ENCODE assay signal across 8 cellular contexts in the genomic region with DNA sequence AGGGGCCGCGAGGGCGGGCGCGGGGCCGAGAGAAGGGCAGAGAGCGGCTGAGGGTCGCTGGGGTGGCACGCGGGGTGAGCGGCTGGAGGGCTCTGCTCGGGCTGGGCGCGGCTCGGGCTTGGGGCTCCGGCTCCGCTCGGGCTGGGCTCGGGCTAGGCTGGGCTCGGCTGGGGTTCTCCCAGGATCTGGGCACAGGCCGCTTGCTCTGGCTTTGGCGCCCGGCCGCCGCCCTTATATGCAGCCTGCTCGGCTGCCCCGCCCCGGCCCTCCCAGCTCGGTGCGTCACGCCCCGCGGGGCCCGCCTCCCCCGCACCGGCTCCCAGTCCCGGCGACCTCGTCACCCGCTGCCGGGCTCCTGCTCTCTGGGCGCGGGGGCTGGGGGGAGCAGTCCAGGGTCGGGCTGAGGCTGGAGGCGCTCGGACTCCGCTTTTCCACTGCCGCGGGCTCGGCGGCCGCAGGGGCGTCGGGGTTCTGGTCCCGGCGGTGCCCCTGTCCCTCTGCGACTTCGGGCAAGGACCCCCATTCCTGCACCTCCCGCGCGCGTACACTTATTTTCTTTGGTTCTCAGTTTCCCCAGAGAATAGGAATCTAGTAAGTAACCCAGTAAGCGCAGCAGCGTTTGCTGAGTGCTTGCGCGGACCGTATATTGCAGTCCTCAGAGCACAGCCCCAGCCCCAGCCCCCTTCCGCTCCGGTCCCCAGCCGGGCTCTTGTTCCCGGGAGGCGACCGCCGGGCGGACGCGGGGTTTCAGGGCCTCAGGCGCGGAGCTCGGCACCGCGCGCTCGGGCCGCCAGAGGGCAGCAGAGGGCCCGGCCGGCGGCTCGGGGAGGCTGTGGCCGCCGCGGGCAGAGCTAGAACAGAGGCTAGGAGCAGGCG. TPM values are rescaled to one million over a fixed set of nuclear protein-coding genes. Genes with fewer than 3 reads are reported as not detected.
DNase-seq lines count a peak whose midpoint lies in the region; ATAC-seq and TF ChIP-seq lines count a peak whose summit lies in the region.

A gene with protein sequence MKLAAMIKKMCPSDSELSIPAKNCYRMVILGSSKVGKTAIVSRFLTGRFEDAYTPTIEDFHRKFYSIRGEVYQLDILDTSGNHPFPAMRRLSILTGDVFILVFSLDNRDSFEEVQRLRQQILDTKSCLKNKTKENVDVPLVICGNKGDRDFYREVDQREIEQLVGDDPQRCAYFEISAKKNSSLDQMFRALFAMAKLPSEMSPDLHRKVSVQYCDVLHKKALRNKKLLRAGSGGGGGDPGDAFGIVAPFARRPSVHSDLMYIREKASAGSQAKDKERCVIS (minus strand): TSS at position 207 of the 876 bp plus-strand sequence. CDS start 214 bp downstream, outside the sequence.

- WGBS in adrenal gland, 4 donors = 0 to 1% (median 1%) methylated on average over 28 to 93 of the region's 93 CpGs
- WGBS in prostate gland = under 1% methylated on average over 66 of the region's 93 CpGs

- TF ChIP-seq POLR2A in adrenal gland (IDR thresholded peaks at IDR 0.05) = peak; percentile 99
- TF ChIP-seq POLR2A in prostate gland (IDR thresholded peaks at IDR 0.05) = peak; percentile 98

- H3K9me3 ChIP-seq in adrenal gland (replicated peaks in 1 of 3) (no peaks in the 10 kb centered on the region), left ventricle myocardium inferior (replicated peaks) (no peaks in the 10 kb centered on the region), prostate gland (no peaks in the 10 kb centered on the region), upper lobe of right lung (no peaks in the 10 kb centered on the region)

- H3K27me3 ChIP-seq in adrenal gland (no peaks in the 10 kb centered on the region), left ventricle myocardium inferior (ENCODE audit: low read depth) (no peaks in the 10 kb centered on the region), prostate gland (replicated peaks; ENCODE audit: insufficient read depth) (no peaks in the 10 kb centered on the region), upper lobe of right lung (no peaks in the 10 kb centered on the region)

- intact Hi-C loops in adrenal gland (cut with DNase I) = loop anchor here (2.0 to 5.0 kb wide), 2 partner anchors 144 kb away; no protein-coding TSS in a partner anchor
- intact Hi-C loops in left ventricle myocardium inferior (cut with micrococcal nuclease) = loop anchor here (10.0 kb wide), 1 partner anchor 142 kb away; no protein-coding TSS in a partner anchor
- intact Hi-C loops in prostate gland (cut with DNase I) = loop anchor here (2.0 to 5.0 kb wide), 3 partner anchors 74 to 146 kb away; no protein-coding TSS in a partner anchor
- intact Hi-C loops in upper lobe of right lung (cut with DNase I) = no loop called here

- TF ChIP-seq CTCF in adrenal gland (IDR thresholded peaks at IDR 0.05) = peak; percentile 51 to 99 (median 80)
- TF ChIP-seq CTCF in left ventricle myocardium inferior (IDR thresholded peaks at IDR 0.05; ENCODE audit: borderline replicate concordance) = peak; percentile 98
- TF ChIP-seq CTCF in prostate gland (IDR thresholded peaks at IDR 0.05) = peak; percentile 93 to 98 (median 98)
- peak; percentile 96 for TF ChIP-seq CTCF in upper lobe of right lung (IDR thresholded peaks at IDR 0.05)

- H3K27ac ChIP-seq in adrenal gland = peak within 1 kb of the TSS; percentile 33 to 91 (median 78)
- H3K27ac ChIP-seq in left ventricle myocardium inferior (replicated peaks) = peak within 1 kb of the TSS; percentile 98
- peak within 1 kb of the TSS; percentile 92 to 95 for H3K27ac ChIP-seq in prostate gland
- peak within 1 kb of the TSS; percentile 84 for H3K27ac ChIP-seq in upper lobe of right lung

- peak; percentile 35 for DNase-seq in DMS 273 treated with DMSO at 0.1 percent for 48 hours (lab: John Stamatoyannopoulos, UW)
- DNase-seq in M059J (ENCODE audit: low read depth) = peak; percentile 81
- DNase-seq in SW 1271 (lab: John Stamatoyannopoulos, UW) = peak; percentile 62 to 77
- peak; percentile 90 to 96 (median 93) for DNase-seq in adrenal gland
- DNase-seq in left ventricle myocardium inferior = peak; percentile 93
- DNase-seq in prostate gland (ENCODE audit: low spot score) = peak; percentile 93
- DNase-seq in upper lobe of right lung = peak; percentile 95

- H3K4me1 ChIP-seq in adrenal gland (replicated peaks in 1 of 2) (peaks cover 9 to 31% of the 10 kb centered on the region in 2 donors), left ventricle myocardium inferior (peaks cover 55% of the 10 kb centered on the region), prostate gland (replicated peaks) (peaks cover 19% of the 10 kb centered on the region), upper lobe of right lung (peaks cover 18% of the 10 kb centered on the region)

- H3K36me3 ChIP-seq in adrenal gland (replicated peaks in 1 of 2) (peaks cover 0 to 12% of the 10 kb centered on the region in 2 donors), left ventricle myocardium inferior (peaks cover 12% of the 10 kb centered on the region), prostate gland (no peaks in the 10 kb centered on the region), upper lobe of right lung (peaks cover 16% of the 10 kb centered on the region)

- ATAC-seq in GM21825 (IDR thresholded peaks at IDR 0.05; ENCODE audit: unreplicated experiment) (peak; percentile 66), upper lobe of right lung (peak; percentile 93)

- H3K4me3 ChIP-seq in adrenal gland = peak within 1 kb of the TSS in 2 of 4 donors; percentile 29 to 58
- H3K4me3 ChIP-seq in left ventricle myocardium inferior = peak within 1 kb of the TSS; percentile 86
- H3K4me3 ChIP-seq in prostate gland = peak within 1 kb of the TSS; percentile 55 to 79
- peak within 1 kb of the TSS; percentile 68 for H3K4me3 ChIP-seq in upper lobe of right lung

RNA-seq across cellular contexts. Expression of the gene that starts here (rescaled TPM):
- 2.1 and 3.0 TPM in 2 replicates for total RNA-seq in M059J (2014; rRNA removed; shearing (Covaris generic))
- total RNA-seq in adrenal gland (100 to 1,000 TPM in 1 of 8 donors, 10 to 100 TPM in 5, 1 to 10 TPM in 2; 4.5 to 134 (median 19.8) TPM), left ventricle myocardium inferior (25.4 TPM), prostate gland (100 to 1,000 TPM; 124 to 175 TPM), upper lobe of right lung (39.2 TPM)
- 10 to 100 TPM in 2 of 3 donors, 1 to 10 TPM in 1; 7.5 to 56.7 (median 14.4) TPM for polyA plus RNA-seq in adrenal gland

Comparison
In these comparisons a context has a peak if more than half of its experiments do, and no peak if none do; other contexts are left out.
1. DNase-seq: peak in every context shown above with its lines; median percentile 95 in upper lobe of right lung; 93 in adrenal gland; 93 in left ventricle myocardium inferior; 93 in prostate gland; 81 in M059J; 70 in SW 1271; 35 in DMS 273 treated with DMSO at 0.1 percent for 48 hours.